1 cellular context compared by ENCODE assay signal in the genomic region with DNA sequence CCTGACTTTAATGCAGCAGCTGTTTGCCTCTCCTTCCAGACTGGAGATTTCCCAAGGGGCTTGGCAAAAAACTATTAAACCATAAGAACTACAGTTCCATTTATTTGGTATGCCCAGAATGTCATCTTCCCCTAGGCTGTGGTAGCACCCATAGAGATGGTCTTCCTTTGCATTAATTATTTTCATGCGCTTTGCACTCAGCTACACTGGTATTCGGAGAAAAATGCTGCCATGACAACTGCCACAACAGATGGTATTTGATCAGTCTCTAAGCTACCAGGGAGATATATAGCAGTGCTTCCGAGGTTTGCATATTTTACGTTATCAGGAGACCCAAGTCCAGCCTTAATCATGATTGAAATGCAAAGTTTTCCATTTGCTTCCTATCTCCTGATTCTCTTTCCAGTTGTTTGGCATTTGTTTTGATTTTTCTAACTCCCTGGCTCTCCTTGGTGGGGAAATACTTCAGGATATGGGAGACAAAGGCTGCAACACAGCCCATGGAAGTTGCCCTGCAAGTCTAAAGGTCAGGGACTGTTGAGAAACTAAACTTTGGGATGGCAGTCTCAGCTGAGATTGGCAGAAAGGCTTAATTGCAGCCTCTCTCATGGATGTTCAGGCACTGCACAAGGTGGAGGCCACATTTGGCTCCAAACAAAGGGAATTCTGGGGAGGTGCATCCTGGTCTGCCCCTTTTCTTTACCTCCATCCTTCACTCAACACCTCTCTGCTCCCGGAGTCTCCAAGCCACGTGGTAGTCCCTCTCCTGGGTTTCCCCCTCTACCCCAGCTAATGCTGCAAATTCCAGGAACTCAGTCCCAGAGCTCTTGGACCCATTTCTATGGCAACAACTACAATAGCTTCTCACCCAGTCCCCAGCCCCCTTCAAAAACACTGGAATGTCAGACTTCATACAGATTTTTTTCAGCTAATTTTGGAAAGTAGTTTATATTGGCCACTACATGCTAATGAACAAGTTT.
TF ChIP-seq lines count a peak whose summit lies in the region.

No MANE protein-coding gene starts in this region.

TF ChIP-seq in liver, 16 proteins besides CTCF, POLR2A, EP300 and RAD21 (continued from another document):
- peak; percentile 82 for TF ChIP-seq YY1 (IDR thresholded peaks at IDR 0.05)
- TF ChIP-seq, protein P1, sequence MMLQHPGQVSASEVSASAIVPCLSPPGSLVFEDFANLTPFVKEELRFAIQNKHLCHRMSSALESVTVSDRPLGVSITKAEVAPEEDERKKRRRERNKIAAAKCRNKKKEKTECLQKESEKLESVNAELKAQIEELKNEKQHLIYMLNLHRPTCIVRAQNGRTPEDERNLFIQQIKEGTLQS (IDR thresholded peaks at IDR 0.05) = peak; percentile 55
- TF ChIP-seq HNF4A (conservative IDR thresholded peaks at IDR 0.05) = peak; percentile 100
